23 cellular contexts compared by ENCODE assay signal in the genomic region with DNA sequence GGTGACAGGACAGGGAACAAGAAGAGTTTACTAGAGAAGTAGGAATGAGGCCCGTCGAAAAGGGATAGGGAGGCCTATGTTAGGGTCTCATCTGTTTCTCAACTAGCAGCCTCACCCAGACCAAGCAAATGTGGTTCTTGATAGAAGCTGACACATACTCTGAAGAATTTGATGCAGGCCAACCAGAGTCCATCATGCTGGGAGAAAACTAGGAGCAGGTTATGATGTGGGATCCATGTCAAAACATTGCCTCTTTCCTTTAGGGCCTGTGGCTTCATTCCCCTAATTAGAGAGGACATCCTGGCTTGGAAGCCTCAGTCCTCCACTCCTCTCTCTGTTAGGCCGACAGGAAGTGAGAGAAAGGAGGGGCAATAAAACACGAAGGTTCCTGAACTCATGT.
A peak's percentile ranks its signal among the peaks of the same experiment; 100 is the strongest.
DNase-seq lines count a peak whose midpoint lies in the region; ATAC-seq and TF ChIP-seq lines count a peak whose summit lies in the region.
"Had no signal": no experiment of that assay in that cellular context is flagged by ENCODE, and none has a peak within 500 bp of the region (broad histone marks: within the 10 kb centered on the region; RNA-seq: fewer than 3 reads in every experiment).

No MANE protein-coding gene starts in this region.

- no peaks in the 10 kb centered on the region for H3K4me1 ChIP-seq in ascending aorta
- H3K4me1 ChIP-seq: A549, breast epithelium, right atrium auricular region, upper lobe of right lung had no signal

- DNase-seq in AG08396 (ENCODE audit: low spot score) (peak; percentile 43), HFF-Myc (ENCODE audit: extremely low read depth, low read depth) (peak; percentile 69), astrocyte of the cerebellum (ENCODE audit: low read depth) (peak; percentile 46), myocyte (ENCODE audit: low read depth) (peak; percentile 25), NCI-H1417 (lab: John Stamatoyannopoulos, UW) (no peak), ascending aorta (ENCODE audit: low spot score in 2 of 2) (no peak), chondrocyte (ENCODE audit: low spot score) (no peak)
- DNase-seq: activated naive CD4-positive, alpha-beta T cell treated with anti-CD3 and anti-CD28 coated beads, Interleukin-2, amount 50 U/mL, for 16 hours; activated T-cell treated with anti-CD3 and anti-CD28 coated beads, Interleukin-2, amount 50 U/mL, for 72 hours; CD4-positive, alpha-beta T cell; dermis blood vessel endothelial cell; DMS153; H9; hippocampal formation; NCI-H1417 treated with DMSO at 0.1 percent for 48 hours; NCI-H524 treated with DMSO at 0.1 percent for 48 hours; stimulated activated CD8-positive, alpha-beta memory T cell treated with anti-CD3 and anti-CD28 coated beads, Interleukin-4, amount 100 ng/mL, for 48 hours; upper lobe of right lung had no signal

- no peaks in the 10 kb centered on the region for H3K27me3 ChIP-seq in ascending aorta
- H3K27me3 ChIP-seq: breast epithelium, right atrium auricular region, upper lobe of right lung had no signal

- H3K9me3 Mint-ChIP-seq in chondrocyte (ENCODE audit: low read depth) = peaks cover 15% of the 10 kb centered on the region
- H3K9me3 Mint-ChIP-seq: CD4-positive, alpha-beta T cell had no signal

- peaks cover 8% of the 10 kb centered on the region for H3K4me1 Mint-ChIP-seq in chondrocyte (ENCODE audit: low read depth)

- no peak for TF ChIP-seq CTCF in HFF-Myc (IDR thresholded peaks at IDR 0.05; ENCODE audit: low read depth, low read length, missing control alignments)
- no peak for TF ChIP-seq CTCF in astrocyte of the cerebellum (IDR thresholded peaks at IDR 0.05; ENCODE audit: low read depth, low read length, missing control alignments)
- TF ChIP-seq CTCF in ascending aorta (IDR thresholded peaks at IDR 0.05) = no peak
- TF ChIP-seq CTCF in chondrocyte (IDR thresholded peaks at IDR 0.05) = no peak

- no peak overlapping the region for H3K27ac ChIP-seq in ascending aorta
- H3K27ac ChIP-seq: A549, breast epithelium, right atrium auricular region, upper lobe of right lung had no signal

- no peaks in the 10 kb centered on the region for H3K36me3 ChIP-seq in ascending aorta
- H3K36me3 ChIP-seq: breast epithelium, right atrium auricular region, upper lobe of right lung had no signal

- H3K36me3 Mint-ChIP-seq in chondrocyte (ENCODE audit: low read depth) = peaks cover 2% of the 10 kb centered on the region

- H3K27ac Mint-ChIP-seq in chondrocyte (ENCODE audit: unreplicated experiment) = no peak overlapping the region
- H3K27ac Mint-ChIP-seq: activated T-cell treated with anti-CD3 and anti-CD28 coated beads, Interleukin-2, amount 50 U/mL, for 72 hours; CD4-positive, alpha-beta T cell had no signal

- no peak for ATAC-seq in HG03159 (IDR thresholded peaks at IDR 0.05; ENCODE audit: unreplicated experiment)
- ATAC-seq: A549; activated T-cell treated with anti-CD3 and anti-CD28 coated beads, Interleukin-2, amount 50 U/mL, for 72 hours; upper lobe of right lung had no signal

- H3K4me3 Mint-ChIP-seq in chondrocyte (ENCODE audit: unreplicated experiment) = no peak overlapping the region
- H3K4me3 Mint-ChIP-seq: activated T-cell treated with anti-CD3 and anti-CD28 coated beads, Interleukin-2, amount 50 U/mL, for 72 hours; CD4-positive, alpha-beta T cell; H9 had no signal

- peaks cover 10% of the 10 kb centered on the region for H3K27me3 Mint-ChIP-seq in chondrocyte (ENCODE audit: low read depth)

- H3K9me3 ChIP-seq in ascending aorta = no peaks in the 10 kb centered on the region
- H3K9me3 ChIP-seq: right atrium auricular region, upper lobe of right lung had no signal

- intact Hi-C loops in ascending aorta (cut with DNase I) = no loop called here

- no peak overlapping the region for H3K4me3 ChIP-seq in HFF-Myc (replicated peaks; ENCODE audit: low read depth, low read length)
- H3K4me3 ChIP-seq in astrocyte of the cerebellum (ENCODE audit: low read depth, low read length) = no peak overlapping the region
- H3K4me3 ChIP-seq in ascending aorta = no peak overlapping the region
- H3K4me3 ChIP-seq: A549, breast epithelium, lung, right atrium auricular region, upper lobe of right lung had no signal

- in situ Hi-C loops in astrocyte of the cerebellum (cut with HindIII; ENCODE audit: low sequenced_read_pairs) = no loop called here

Comparison
In these comparisons a context has a peak if more than half of its experiments do, and no peak if none do; other contexts are left out.
1. DNase-seq: peak in AG08396 (single experiment), HFF-Myc (single experiment), astrocyte of the cerebellum (single experiment) and myocyte (single experiment); none in NCI-H1417 (0 of 3), ascending aorta (0 of 2) and chondrocyte (single experiment).